Comparison of ENCODE assay signal across 11 cellular contexts in the genomic region with DNA sequence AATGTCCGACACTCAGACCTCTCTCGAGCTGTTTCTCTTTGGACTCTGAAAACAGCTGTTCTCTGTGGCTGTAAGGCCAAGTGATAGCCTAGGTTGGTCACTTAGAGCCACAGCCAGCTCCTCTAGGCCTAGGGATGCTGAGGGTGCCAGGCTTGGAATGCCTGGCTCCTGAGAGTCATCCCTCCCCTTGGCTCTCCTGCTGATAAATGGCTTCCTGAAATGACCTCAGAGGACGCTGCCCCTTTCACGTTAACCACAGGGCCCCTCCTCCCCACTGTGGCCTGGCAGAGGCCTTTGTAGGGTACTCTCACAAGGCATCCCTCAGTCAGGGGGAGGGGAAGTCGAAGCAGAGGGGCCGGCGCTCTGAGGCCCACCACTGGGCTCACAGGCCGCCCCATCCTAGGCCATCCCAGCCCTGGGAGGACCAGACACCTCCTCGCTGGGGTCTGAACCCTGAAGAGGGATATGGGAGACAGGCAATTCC. TPM values are rescaled to one million over a fixed set of nuclear protein-coding genes. Genes with fewer than 3 reads are reported as not detected.
DNase-seq lines count a peak whose midpoint lies in the region; ATAC-seq and TF ChIP-seq lines count a peak whose summit lies in the region.
"Had no signal": no experiment of that assay in that cellular context is flagged by ENCODE, and none has a peak within 500 bp of the region (broad histone marks: within the 10 kb centered on the region; RNA-seq: fewer than 3 reads in every experiment).

No MANE protein-coding gene starts in this region.

- H3K4me3 Mint-ChIP-seq in CD4-positive, alpha-beta T cell = no peak overlapping the region
- H3K4me3 Mint-ChIP-seq: effector memory CD8-positive, alpha-beta T cell had no signal

- TF ChIP-seq CTCF in C4-2B (conservative IDR thresholded peaks at IDR 0.05) (no peak), esophagus squamous epithelium (IDR thresholded peaks at IDR 0.05) (no peak), prostate gland (IDR thresholded peaks at IDR 0.05) (no peak)
- no peak for TF ChIP-seq CTCF in CD4-positive, alpha-beta T cell (IDR thresholded peaks at IDR 0.05)

- POLR2A ChIA-PET in CD4-positive, alpha-beta T cell (lab: Charles Lee) = no interaction called here

- intact Hi-C loops in esophagus squamous epithelium (cut with DNase I) (no loop called here), prostate gland (cut with DNase I) (loop anchor here (5.0 kb wide), 1 partner anchor 144 kb away; no protein-coding TSS in a partner anchor)
- intact Hi-C loops in CD4-positive, alpha-beta T cell (cut with DNase I, micrococcal nuclease) = no loop called here

- WGBS in esophagus squamous epithelium, 2 donors = 50 to 70% methylated on average over 2 of the region's 9 CpGs
- WGBS in prostate gland = 54% methylated on average over 9 of the region's 9 CpGs

- H3K4me1 Mint-ChIP-seq in CD4-positive, alpha-beta T cell (ENCODE audit: low read depth) = no peaks in the 10 kb centered on the region

- H3K36me3 Mint-ChIP-seq in CD4-positive, alpha-beta T cell (ENCODE audit: low read depth) = peaks cover 70% of the 10 kb centered on the region

- ATAC-seq in CD4-positive, alpha-beta T cell (ENCODE audit: poor library complexity) = no peak
- ATAC-seq: effector memory CD8-positive, alpha-beta T cell had no signal

- peaks cover 76% of the 10 kb centered on the region for H3K36me3 ChIP-seq in SJSA1
- peaks cover 6 to 91% (median 26%) of the 10 kb centered on the region in 3 donors for H3K36me3 ChIP-seq in esophagus squamous epithelium
- peaks cover 0 to 6% of the 10 kb centered on the region in 2 donors for H3K36me3 ChIP-seq in prostate gland

- no peak overlapping the region for H3K4me3 ChIP-seq in SJSA1
- no peak overlapping the region for H3K4me3 ChIP-seq in esophagus squamous epithelium
- H3K4me3 ChIP-seq in prostate gland = no peak overlapping the region

- H3K4me1 ChIP-seq in SJSA1 (replicated peaks) (peaks cover 23% of the 10 kb centered on the region), esophagus squamous epithelium (peaks cover 0 to 38% (median 18%) of the 10 kb centered on the region in 3 donors), prostate gland (replicated peaks) (peaks cover 33% of the 10 kb centered on the region)

- no peaks in the 10 kb centered on the region for H3K27me3 Mint-ChIP-seq in CD4-positive, alpha-beta T cell
- H3K27me3 Mint-ChIP-seq: effector memory CD8-positive, alpha-beta T cell had no signal

- no peaks in the 10 kb centered on the region for H3K9me3 Mint-ChIP-seq in CD4-positive, alpha-beta T cell
- H3K9me3 Mint-ChIP-seq: effector memory CD8-positive, alpha-beta T cell had no signal

- peak; percentile 28 to 44 for DNase-seq in SJSA1 (ENCODE audit: low read depth in 1 of 2, low spot score in 2 of 2)
- DNase-seq in esophagus squamous epithelium (lab: John Stamatoyannopoulos, UW) = no peak
- no peak for DNase-seq in prostate gland (ENCODE audit: low spot score)
- DNase-seq in CD4-positive, alpha-beta T cell = no peak
- DNase-seq in NCI-H1092 (lab: John Stamatoyannopoulos, UW) = no peak
- DNase-seq in D341Med (ENCODE audit: low spot score) = no peak
- DNase-seq in GF-D8 (lab: John Stamatoyannopoulos, UW) = no peak
- DNase-seq: effector memory CD8-positive, alpha-beta T cell; NCI-H187 had no signal

- H3K9me3 ChIP-seq in SJSA1 (replicated peaks) = no peaks in the 10 kb centered on the region
- no peaks in the 10 kb centered on the region for H3K9me3 ChIP-seq in esophagus squamous epithelium
- H3K9me3 ChIP-seq in prostate gland = no peaks in the 10 kb centered on the region
- H3K9me3 ChIP-seq in CD4-positive, alpha-beta T cell (ENCODE audit: control insufficient read depth, low read length) = no peaks in the 10 kb centered on the region
- H3K9me3 ChIP-seq: SK-N-SH had no signal

- CTCF ChIA-PET in CD4-positive, alpha-beta T cell (lab: Charles Lee) = no interaction called here

- TF ChIP-seq POLR2A in esophagus squamous epithelium (IDR thresholded peaks at IDR 0.05) (no peak), prostate gland (IDR thresholded peaks at IDR 0.05) (no peak)

- H3K27ac Mint-ChIP-seq in CD4-positive, alpha-beta T cell = no peak overlapping the region

- H3K27ac ChIP-seq in C4-2B (peak overlapping the region; percentile 94), SJSA1 (peak overlapping the region; percentile 39; the same call in 1 of the 2 replicates), esophagus squamous epithelium (peak overlapping the region; percentile 72 to 88 (median 77)), prostate gland (peak overlapping the region; percentile 94 to 95)
- H3K27ac ChIP-seq in CD4-positive, alpha-beta T cell (ENCODE audit: low read depth, low read length) = no peak overlapping the region

- no peaks in the 10 kb centered on the region for H3K27me3 ChIP-seq in SJSA1 (replicated peaks)
- H3K27me3 ChIP-seq in esophagus squamous epithelium = no peaks in the 10 kb centered on the region
- H3K27me3 ChIP-seq in prostate gland (replicated peaks; ENCODE audit: insufficient read depth) = no peaks in the 10 kb centered on the region
- H3K27me3 ChIP-seq in CD4-positive, alpha-beta T cell (ENCODE audit: control insufficient read depth, insufficient read depth, low read length) = no peaks in the 10 kb centered on the region

RNA-seq across cellular contexts. Expression of a gene that starts 51.0 kb away (rescaled TPM):
- total RNA-seq in SJSA1 (2014; rRNA removed; shearing (Covaris generic)) = 67.9 and 71.3 TPM in 2 replicates
- 10 to 100 TPM; 27.3 to 35.1 (median 30.5) TPM for total RNA-seq in esophagus squamous epithelium
- total RNA-seq in prostate gland = 100 to 1,000 TPM in 1 of 2 donors, 10 to 100 TPM in 1; 92.9 to 127 TPM
- 10 to 100 TPM; 19.5 to 21.4 TPM for total RNA-seq in CD4-positive, alpha-beta T cell

Comparison
In these comparisons a context has a peak if more than half of its experiments do, and no peak if none do; other contexts are left out.
1. DNase-seq: peak in SJSA1 (2 of 2); none in esophagus squamous epithelium (single experiment), prostate gland (single experiment), CD4-positive, alpha-beta T cell (0 of 10), NCI-H1092 (single experiment), D341Med (single experiment) and GF-D8 (single experiment).